ENCODE assay signal across 27 cellular contexts in the genomic region with DNA sequence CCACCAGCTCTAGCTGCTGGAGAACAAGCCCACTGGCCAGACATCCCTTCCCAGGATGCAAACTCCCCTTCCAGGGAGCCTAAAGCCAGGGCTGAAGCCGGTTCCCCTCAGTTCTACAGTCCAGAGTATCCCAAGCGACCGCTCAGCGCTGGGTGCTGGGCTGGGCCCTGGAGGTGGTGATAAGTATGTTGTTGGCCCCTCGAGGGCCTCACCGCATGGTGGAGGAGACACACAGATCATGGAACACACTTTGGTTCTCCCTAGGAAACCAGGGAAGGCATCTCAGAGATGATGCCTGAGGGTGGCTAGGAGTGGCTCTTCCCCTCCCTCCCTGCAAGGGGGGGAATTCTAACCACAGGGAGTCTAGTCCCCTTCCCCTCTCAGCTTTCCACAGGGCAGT. TPM values are rescaled to one million over a fixed set of nuclear protein-coding genes. Genes with fewer than 3 reads are reported as not detected.
DNase-seq lines count a peak whose midpoint lies in the region; ATAC-seq and TF ChIP-seq lines count a peak whose summit lies in the region.
"Had no signal": no experiment of that assay in that cellular context is flagged by ENCODE, and none has a peak within 500 bp of the region (broad histone marks: within the 10 kb centered on the region; RNA-seq: fewer than 3 reads in every experiment).

No MANE protein-coding gene starts in this region.

- POLR2A ChIA-PET in IMR-90 (lab: Charles Lee; ENCODE audit: unreplicated experiment): no interaction called here

- CTCF ChIA-PET in IMR-90 (lab: Yijun Ruan, JAX): interaction anchor here (0.7 kb wide), 1 partner anchor 74 kb away, joined by 3 read pairs; no protein-coding TSS in a partner anchor

- intact Hi-C loops in IMR-90 (cut with micrococcal nuclease): no loop called here

- H3K79me1 ChIP-seq in IMR-90 (ENCODE audit: low read depth in 1 of 2, low read length in 2 of 2) (peaks cover 0 to 13% of the 10 kb centered on the region in 2 experiments; a peak in 2 of 4 replicates), trophoblast cell (ENCODE audit: low read length) (peaks cover 6% of the 10 kb centered on the region)

- H3K4ac ChIP-seq in IMR-90 (ENCODE audit: low read depth, low read length): no peak overlapping the region
- no peak overlapping the region for H3K4ac ChIP-seq in trophoblast cell (ENCODE audit: low read depth, low read length)

- H4K5ac ChIP-seq in IMR-90 (ENCODE audit: low read depth, low read length): no peak overlapping the region

- no peak overlapping the region for H2BK12ac ChIP-seq in trophoblast cell (ENCODE audit: low read length)

- H3K4me2 ChIP-seq in IMR-90 (ENCODE audit: low read depth, low read length): no peak overlapping the region
- H3K4me2 ChIP-seq in trophoblast cell (ENCODE audit: low read length): peak overlapping the region; percentile 6
- H3K4me2 ChIP-seq: BLaER1 treated with 17β-estradiol and CSF1 and Interleukin-3, amounts not matched to agents 10 nM and 100 nM; hepatocyte had no signal

- H3K27ac ChIP-seq in IMR-90 (ENCODE audit: insufficient read depth, low read length) (no peak overlapping the region), iPS-18a (ENCODE audit: low read length) (no peak overlapping the region), trophoblast cell (ENCODE audit: low read depth, low read length) (no peak overlapping the region), Peyer's patch (no peak overlapping the region)
- H3K27ac ChIP-seq: BLaER1 treated with 17β-estradiol and CSF1 and Interleukin-3, amounts not matched to agents 10 nM and 100 nM; hepatocyte; VCaP had no signal

- no peaks in the 10 kb centered on the region; the same call in 1 of the 2 replicates for H4K20me1 ChIP-seq in IMR-90 (ENCODE audit: insufficient read depth, low read length)

- dilution Hi-C loops in IMR-90 (cut with HindIII; ENCODE audit: low sequenced_read_pairs, unreplicated experiment): no loop called here

- H3K18ac ChIP-seq in IMR-90 (ENCODE audit: low read depth, low read length): no peak overlapping the region
- no peak overlapping the region for H3K18ac ChIP-seq in trophoblast cell (ENCODE audit: low read length)

- H3K36me3 ChIP-seq in H7 (replicated peaks; ENCODE audit: control insufficient read depth, insufficient read depth, low read length): peaks cover 52% of the 10 kb centered on the region
- no peaks in the 10 kb centered on the region for H3K36me3 ChIP-seq in IMR-90 (ENCODE audit: control insufficient read depth, insufficient read depth, low read length)
- peaks cover 68% of the 10 kb centered on the region for H3K36me3 ChIP-seq in iPS-18a (ENCODE audit: control insufficient read depth, low read depth, low read length)
- H3K36me3 ChIP-seq in trophoblast cell (ENCODE audit: control insufficient read depth in 1 of 2, insufficient read depth in 2 of 2, low read length in 2 of 2): peaks cover 7 to 11% of the 10 kb centered on the region in 2 experiments
- H3K36me3 ChIP-seq in Peyer's patch: no peaks in the 10 kb centered on the region

- no CpG with 5 or more reads among the region's 6 CpGs for WGBS in IMR-90 (ENCODE audit: extremely low coverage in 2 of 2, insufficient read length in 1 of 2), 2 experiments
- WGBS in trophoblast cell (ENCODE audit: extremely low coverage, insufficient coverage, insufficient read length): no CpG with 5 or more reads among the region's 6 CpGs

- H3K9ac ChIP-seq in IMR-90 (ENCODE audit: low read depth, low read length) (no peak overlapping the region), iPS-18a (ENCODE audit: low read length) (no peak overlapping the region), trophoblast cell (ENCODE audit: low read length) (no peak overlapping the region)
- H3K9ac ChIP-seq: BLaER1 treated with 17β-estradiol and CSF1 and Interleukin-3, amounts not matched to agents 10 nM and 100 nM had no signal

- H3K27me3 ChIP-seq in H7 (ENCODE audit: control insufficient read depth, insufficient read depth, low read length) (no peaks in the 10 kb centered on the region), IMR-90 (ENCODE audit: control insufficient read depth, insufficient read depth, low read length) (peaks cover 27% of the 10 kb centered on the region; the same call in 1 of the 2 replicates), iPS-18a (ENCODE audit: control insufficient read depth, insufficient read depth, low read length) (no peaks in the 10 kb centered on the region), trophoblast cell (ENCODE audit: insufficient read depth, low read length) (peaks cover 7% of the 10 kb centered on the region), Peyer's patch (no peaks in the 10 kb centered on the region)

- H3K79me2 ChIP-seq in trophoblast cell (ENCODE audit: control insufficient read depth, insufficient read depth, low read length, poor library complexity): peaks cover 9% of the 10 kb centered on the region

- in situ Hi-C loops in IMR-90 (cut with MboI; ENCODE audit: low sequenced_read_pairs): no loop called here

- no peak overlapping the region for H3K23ac ChIP-seq in IMR-90 (ENCODE audit: low read depth, low read length)
- no peak overlapping the region for H3K23ac ChIP-seq in trophoblast cell (ENCODE audit: low read length)

- TF ChIP-seq CTCF in IMR-90 (conservative IDR thresholded peaks at IDR 0.05; ENCODE audit: low read depth, low read length) (no peak), Peyer's patch (IDR thresholded peaks at IDR 0.05) (no peak)

- no peak overlapping the region for H2AK9ac ChIP-seq in IMR-90 (replicated peaks; ENCODE audit: low read depth, low read length, poor library complexity)

- peaks cover 6% of the 10 kb centered on the region for H3K9me1 ChIP-seq in IMR-90 (ENCODE audit: insufficient read depth, low read length)

- H4K91ac ChIP-seq in IMR-90 (ENCODE audit: insufficient read depth, low read depth, low read length) (no peak overlapping the region), trophoblast cell (ENCODE audit: low read depth, low read length) (no peak overlapping the region)

- H3K14ac ChIP-seq in IMR-90 (replicated peaks; ENCODE audit: low read depth, low read length): no peak overlapping the region; the same call in 1 of the 2 replicates
- H3K14ac ChIP-seq in trophoblast cell (ENCODE audit: low read length): no peak overlapping the region

- H3K4me1 ChIP-seq in IMR-90 (ENCODE audit: control insufficient read depth, insufficient read depth, low read length) (0 out of 2 replicates have a peak, but pooled peaks cover 2% of the 10 kb centered on the region), iPS-18a (ENCODE audit: control insufficient read depth, low read depth, low read length) (peaks cover 48% of the 10 kb centered on the region), trophoblast cell (ENCODE audit: control insufficient read depth in 1 of 2, insufficient read depth in 2 of 2, low read length in 2 of 2) (peaks cover 20 to 33% of the 10 kb centered on the region in 2 experiments), Peyer's patch (peaks cover 0 to 16% (median 6%) of the 10 kb centered on the region in 4 donors)

- no TSS peak for BruUV-seq in IMR-90 (replicated peaks; lab: Mats Ljungman, UMichigan)

- TF ChIP-seq RAD21 in IMR-90 (IDR thresholded peaks at IDR 0.05; ENCODE audit: low read length): no peak

- no peak overlapping the region for H3K56ac ChIP-seq in IMR-90 (ENCODE audit: extremely low read depth, insufficient read depth, low read length)

- H4K8ac ChIP-seq in IMR-90 (ENCODE audit: low read depth in 2 of 2, low read length in 2 of 2) (no peak overlapping the region), trophoblast cell (ENCODE audit: low read depth, low read length) (no peak overlapping the region)

- ATAC-seq in IMR-90 (ENCODE audit: low read depth) (no peak), HG03139 (IDR thresholded peaks at IDR 0.05; ENCODE audit: unreplicated experiment) (no peak)
- ATAC-seq: natural killer cell treated with Interleukin-12 subunit alpha and Interleukin-12 subunit beta and Interleukin-15 and Interleukin-18, amount 100 ng/mL, for 72 hours; Panc1; stimulated activated naive B cell treated with anti-CD40 and anti-IgM and Interleukin-4, amounts not matched to agents 10 μg/mL and 1 μg/mL and 100 μg/mL, for 72 hours had no signal

- H2BK5ac ChIP-seq in IMR-90 (ENCODE audit: low read depth, low read length, poor library complexity, severe bottlenecking): no peak overlapping the region
- H2BK5ac ChIP-seq in trophoblast cell (ENCODE audit: low read depth, low read length, poor library complexity): no peak overlapping the region

- no peak overlapping the region for H2BK20ac ChIP-seq in IMR-90 (ENCODE audit: low read depth, low read length)

- H2AFZ ChIP-seq in IMR-90 (replicated peaks; ENCODE audit: low read length, poor library complexity): peak overlapping the region; percentile 32
- no peak overlapping the region for H2AFZ ChIP-seq in trophoblast cell (ENCODE audit: insufficient read depth, low read length, poor library complexity)
- H2AFZ ChIP-seq: hepatocyte had no signal

- TF ChIP-seq POLR2A in IMR-90 (IDR thresholded peaks at IDR 0.05; ENCODE audit: low read depth, low read length): no peak
- TF ChIP-seq POLR2A in Peyer's patch (IDR thresholded peaks at IDR 0.05): no peak

- H2BK15ac ChIP-seq in IMR-90 (ENCODE audit: low read depth, low read length): no peak overlapping the region

- H2BK120ac ChIP-seq in IMR-90 (ENCODE audit: low read depth, low read length): no peak overlapping the region
- no peak overlapping the region for H2BK120ac ChIP-seq in trophoblast cell (ENCODE audit: insufficient read depth, low read length, poor library complexity)

- no peak overlapping the region for H4K12ac ChIP-seq in trophoblast cell (ENCODE audit: low read depth, low read length)

- H3K9me3 ChIP-seq in IMR-90 (ENCODE audit: control insufficient read depth, insufficient read depth, low read length): no peaks in the 10 kb centered on the region
- no peaks in the 10 kb centered on the region for H3K9me3 ChIP-seq in iPS-18a (ENCODE audit: control insufficient read depth, low read depth, low read length)
- H3K9me3 ChIP-seq in trophoblast cell (ENCODE audit: insufficient read depth, low read depth, low read length): peaks cover 4% of the 10 kb centered on the region
- H3K9me3 ChIP-seq in Peyer's patch: no peaks in the 10 kb centered on the region

- peak overlapping the region; percentile 15; the same call in 1 of the 2 replicates for H3K4me3 ChIP-seq in H7 (ENCODE audit: insufficient read depth, low read depth, low read length)
- no peak overlapping the region for H3K4me3 ChIP-seq in IMR-90 (ENCODE audit: insufficient read depth, low read depth, low read length)
- peak overlapping the region; percentile 81 for H3K4me3 ChIP-seq in iPS-18a (ENCODE audit: low read length)
- H3K4me3 ChIP-seq in trophoblast cell (ENCODE audit: low read depth, low read length): no peak overlapping the region
- H3K4me3 ChIP-seq in Peyer's patch: no peak overlapping the region
- H3K4me3 ChIP-seq: BLaER1 treated with 17β-estradiol and CSF1 and Interleukin-3, amounts not matched to agents 10 nM and 100 nM; hepatocyte; skin epidermis had no signal

- H2AK5ac ChIP-seq in IMR-90 (ENCODE audit: low read depth, low read length) (no peak overlapping the region), trophoblast cell (ENCODE audit: low read length) (no peak overlapping the region)

- DNase-seq in H7 (no peak), IMR-90 (no peak), trophoblast cell (no peak), NCI-H2196 treated with DMSO at 0.1 percent for 48 hours (lab: John Stamatoyannopoulos, UW; ENCODE audit: unreplicated experiment) (no peak), Peyer's patch (no peak), COLO829 (ENCODE audit: low spot score) (no peak)
- DNase-seq: activated CD4-positive, alpha-beta T cell treated with anti-CD3 and anti-CD28 coated beads for 4 hours; activated CD8-positive, alpha-beta memory T cell treated with anti-CD3 and anti-CD28 coated beads for 24 hours; activated effector memory CD4-positive, alpha-beta T cell treated with anti-CD3 and anti-CD28 coated beads, Interleukin-2, amount 50 U/mL, for 16 hours; activated naive CD8-positive, alpha-beta T cell treated with anti-CD3 and anti-CD28 coated beads, Interleukin-2, amount 10 ng/mL, durations not matched to agents 7 days and 5 days; aorta; DMS53; islet precursor cell; MV-4-11; NCI-H1436 treated with DMSO at 0.1 percent for 48 hours; NCI-H345; stimulated activated naive B cell treated with anti-CD40 and anti-IgM and Interleukin-4, amounts not matched to agents 10 μg/mL and 1 μg/mL and 100 μg/mL, for 72 hours; substantia nigra; T-helper 9 cell had no signal

RNA-seq across cellular contexts. Expression of a gene that starts 4.4 kb away (rescaled TPM):
- total RNA-seq in H7 (2014; rRNA removed; shearing (Covaris generic)): 254 and 339 TPM in 2 replicates
- 1.3 and 1.4 TPM in 2 replicates for total RNA-seq in IMR-90 (2012; rRNA removed)
- polyA plus RNA-seq in IMR-90 (2012; rRNA removed): 3.8 and 4.2 TPM in 2 replicates
- 1.9 and 2.1 TPM in 2 replicates for polyA plus RNA-seq in IMR-90 (2012; cell fraction: cytosol; rRNA removed)
- polyA plus RNA-seq in IMR-90 (2012; cell fraction: nucleus; rRNA removed; ENCODE audit: low replicate concordance): 6.7 and 7.8 TPM in 2 replicates
- 124 and 125 TPM in 2 replicates for polyA plus RNA-seq in trophoblast cell (2013)
- 10 to 100 TPM in 3 of 4 donors, 1 to 10 TPM in 1; 7.5 to 40.4 (median 15.2) TPM for total RNA-seq in Peyer's patch

Comparison
In these comparisons a context has a peak if more than half of its experiments do, and no peak if none do; other contexts are left out.
1. H3K4me3 ChIP-seq: peak in H7 (single experiment) and iPS-18a (single experiment); none in IMR-90 (single experiment), trophoblast cell (single experiment) and Peyer's patch (0 of 4).